Comparison of ENCODE assay signal across 23 cellular contexts in the genomic region with DNA sequence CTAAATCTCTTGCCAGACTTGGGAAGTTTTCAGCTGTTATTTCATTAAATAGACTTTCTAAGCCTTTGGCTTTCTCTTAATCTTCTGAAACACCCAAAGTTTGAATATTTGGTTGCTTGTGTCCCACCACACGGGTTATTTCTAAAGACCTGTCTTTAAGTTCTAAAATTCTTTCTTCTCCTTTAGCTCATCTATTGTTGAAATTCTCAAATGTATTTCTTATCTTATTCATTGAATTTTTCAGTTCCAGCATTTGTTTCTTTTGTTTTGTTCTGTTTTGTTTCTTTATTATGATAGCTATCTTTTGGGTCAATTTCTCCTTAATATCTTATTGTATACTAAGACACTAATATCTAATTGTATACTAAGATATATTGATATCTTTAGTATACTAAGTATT.
DNase-seq lines count a peak whose midpoint lies in the region; ATAC-seq and FAIRE-seq lines count a peak whose summit lies in the region.
"Had no signal": no experiment of that assay in that cellular context is flagged by ENCODE, and none has a peak within 500 bp of the region (broad histone marks: within the 10 kb centered on the region; RNA-seq: fewer than 3 reads in every experiment).

No MANE protein-coding gene starts in this region.

- peaks cover 2 to 39% of the 10 kb centered on the region in 2 donors for H3K9me3 Mint-ChIP-seq in effector memory CD8-positive, alpha-beta T cell

- DNase-seq in frontal cortex (ENCODE audit: low spot score in 2 of 2) = no peak
- DNase-seq in effector memory CD8-positive, alpha-beta T cell = no peak
- DNase-seq in GM03348 (ENCODE audit: low spot score) = no peak
- DNase-seq in NCI-H2227 (lab: John Stamatoyannopoulos, UW; ENCODE audit: unreplicated experiment) = no peak
- DNase-seq: 8988T; ACHN; BE2C; C1 segment of cervical spinal cord; CD4-positive, alpha-beta memory T cell; CD4-positive, CD25-positive, alpha-beta regulatory T cell; CD8-positive, alpha-beta memory T cell; COR-L47; DMS 273 treated with DMSO at 0.1 percent for 48 hours; DMS153; DMS53; DMS79; DND-41; EL; GDM1 had no signal

- no peaks in the 10 kb centered on the region for H3K27me3 Mint-ChIP-seq in effector memory CD8-positive, alpha-beta T cell
- H3K27me3 Mint-ChIP-seq: CD4-positive, alpha-beta memory T cell; CD4-positive, CD25-positive, alpha-beta regulatory T cell; CD8-positive, alpha-beta memory T cell had no signal

- no peak for ATAC-seq in effector memory CD8-positive, alpha-beta T cell (replicated peaks)

- H3K27ac Mint-ChIP-seq in effector memory CD8-positive, alpha-beta T cell = no peak overlapping the region
- H3K27ac Mint-ChIP-seq: CD14-positive monocyte; CD4-positive, alpha-beta memory T cell; CD4-positive, CD25-positive, alpha-beta regulatory T cell had no signal

- H3K36me3 Mint-ChIP-seq in effector memory CD8-positive, alpha-beta T cell (ENCODE audit: insufficient read depth) = no peaks in the 10 kb centered on the region
- H3K36me3 Mint-ChIP-seq: CD4-positive, CD25-positive, alpha-beta regulatory T cell; CD8-positive, alpha-beta memory T cell had no signal

- no peaks in the 10 kb centered on the region for H3K4me1 Mint-ChIP-seq in effector memory CD8-positive, alpha-beta T cell (ENCODE audit: low read depth in 2 of 2)
- H3K4me1 Mint-ChIP-seq: CD4-positive, alpha-beta memory T cell; CD4-positive, CD25-positive, alpha-beta regulatory T cell; CD8-positive, alpha-beta memory T cell had no signal

- FAIRE-seq in TTC549 (lab: Jason Lieb, UNC) (peak; percentile 41), frontal cortex (lab: Jason Lieb, UNC) (peak; percentile 74)
- FAIRE-seq: GM12891, GM19239 had no signal

- no peak overlapping the region for H3K4me3 Mint-ChIP-seq in effector memory CD8-positive, alpha-beta T cell
- H3K4me3 Mint-ChIP-seq: CD14-positive monocyte; CD4-positive, alpha-beta memory T cell; CD4-positive, CD25-positive, alpha-beta regulatory T cell; CD8-positive, alpha-beta memory T cell had no signal
